ENCODE assay signal across 39 cellular contexts in genomic region chrX:99348256-99348655, GRCh38.
"Had no signal": no experiment of that assay in that cellular context is flagged by ENCODE, and none has a peak within 500 bp of the region (broad histone marks: within the 10 kb centered on the region; RNA-seq: fewer than 3 reads in every experiment).

No MANE protein-coding gene starts in this region.

- FAIRE-seq: bronchial epithelial cell had no signal

- H3K27ac ChIP-seq: adrenal gland, ascending aorta, body of pancreas, brain microvascular endothelial cell, breast epithelium, cardiac muscle cell had no signal

- DNase-seq: activated effector memory CD4-positive, alpha-beta T cell treated with anti-CD3 and anti-CD28 coated beads, Interleukin-2, amount 50 U/mL, for 16 hours; activated effector memory CD4-positive, alpha-beta T cell treated with Interleukin-2 at 50 U/mL for 16 hours; activated gamma-delta T cell; activated gamma-delta T cell treated with Interleukin-2 at 50 U/mL for 16 hours; activated naive CD4-positive, alpha-beta T cell; activated naive CD4-positive, alpha-beta T cell treated with anti-CD3 and anti-CD28 coated beads for 36 hours; activated naive CD4-positive, alpha-beta T cell treated with anti-CD3 and anti-CD28 coated beads, Interleukin-2, amount 10 ng/mL, durations not matched to agents 7 days and 5 days; activated naive CD4-positive, alpha-beta T cell treated with anti-CD3 and anti-CD28 coated beads, Interleukin-2, amount 50 U/mL, for 16 hours; activated naive CD4-positive, alpha-beta T cell treated with Interleukin-2 at 50 U/mL for 16 hours; activated naive CD8-positive, alpha-beta T cell treated with anti-CD3 and anti-CD28 coated beads for 36 hours; activated naive CD8-positive, alpha-beta T cell treated with anti-CD3 and anti-CD28 coated beads, Interleukin-2, amount 10 ng/mL, durations not matched to agents 7 days and 5 days; activated naive CD8-positive, alpha-beta T cell treated with anti-CD3 and anti-CD28 coated beads, Interleukin-2, amount 50 U/mL, for 24 hours; activated T-cell treated with anti-CD3 and anti-CD28 coated beads for 4 hours; activated T-cell treated with anti-CD3 and anti-CD28 coated beads, Interleukin-2, amount 50 U/mL, for 1 hour; activated T-cell treated with anti-CD3 and anti-CD28 coated beads, Interleukin-2, amount 50 U/mL, for 24 hours; activated T-cell treated with anti-CD3 and anti-CD28 coated beads, Interleukin-2, amount 50 U/mL, for 4 hours; activated T-cell treated with anti-CD3 and anti-CD28 coated beads, Interleukin-2, amount 50 U/mL, for 48 hours; activated T-cell treated with anti-CD3 and anti-CD28 coated beads, Interleukin-2, amount 50 U/mL, for 72 hours; adrenal gland; amniotic stem cell; amygdala; aorta; body of pancreas; brain microvascular endothelial cell; caudate nucleus; central memory CD4-positive, alpha-beta T cell; cerebellar nuclear complex had no signal

- H3K4me3 Mint-ChIP-seq: activated naive CD4-positive, alpha-beta T cell treated with anti-CD3 and anti-CD28 coated beads for 36 hours; activated naive CD4-positive, alpha-beta T cell treated with anti-CD3 and anti-CD28 coated beads, Interleukin-2, amount 10 ng/mL, durations not matched to agents 7 days and 5 days; activated naive CD4-positive, alpha-beta T cell treated with anti-CD3 and anti-CD28 coated beads, Interleukin-2, amount 50 U/mL, for 24 hours; activated naive CD8-positive, alpha-beta T cell; activated naive CD8-positive, alpha-beta T cell treated with anti-CD3 and anti-CD28 coated beads for 36 hours; activated naive CD8-positive, alpha-beta T cell treated with anti-CD3 and anti-CD28 coated beads, Interleukin-2, amount 10 ng/mL, durations not matched to agents 7 days and 5 days; activated naive CD8-positive, alpha-beta T cell treated with anti-CD3 and anti-CD28 coated beads, Interleukin-2, amount 50 U/mL, for 24 hours; activated T-cell treated with anti-CD3 and anti-CD28 coated beads, Interleukin-2, amount 50 U/mL, for 24 hours; activated T-cell treated with anti-CD3 and anti-CD28 coated beads, Interleukin-2, amount 50 U/mL, for 4 hours; activated T-cell treated with anti-CD3 and anti-CD28 coated beads, Interleukin-2, amount 50 U/mL, for 72 hours; activated T-helper 1 cell treated with anti-CD3 and anti-CD28 coated beads, Interleukin-12 subunit alpha, Interleukin-12 subunit beta, Interleukin-2, Interleukin-4 antibody, amounts not matched to agents 30 ng/mL and 10 ng/mL and 1 ng/mL, durations not matched to agents 14 hours and 24 hours and 36 hours; activated T-helper 17 cell treated with anti-CD3 and anti-CD28 coated beads, Interleukin-2, amount 50 U/mL, for 72 hours; brain; central memory CD8-positive, alpha-beta T cell had no signal

- H3K9me3 Mint-ChIP-seq: activated naive CD4-positive, alpha-beta T cell treated with anti-CD3 and anti-CD28 coated beads for 36 hours; activated naive CD4-positive, alpha-beta T cell treated with anti-CD3 and anti-CD28 coated beads, Interleukin-2, amount 50 U/mL, for 24 hours; activated naive CD8-positive, alpha-beta T cell treated with anti-CD3 and anti-CD28 coated beads for 36 hours had no signal

- H3K4me1 Mint-ChIP-seq: activated naive CD4-positive, alpha-beta T cell treated with anti-CD3 and anti-CD28 coated beads, Interleukin-2, amount 10 ng/mL, durations not matched to agents 7 days and 5 days; activated naive CD4-positive, alpha-beta T cell treated with anti-CD3 and anti-CD28 coated beads, Interleukin-2, amount 50 U/mL, for 24 hours; activated naive CD8-positive, alpha-beta T cell treated with anti-CD3 and anti-CD28 coated beads for 36 hours; activated naive CD8-positive, alpha-beta T cell treated with anti-CD3 and anti-CD28 coated beads, Interleukin-2, amount 10 ng/mL, durations not matched to agents 7 days and 5 days; activated naive CD8-positive, alpha-beta T cell treated with anti-CD3 and anti-CD28 coated beads, Interleukin-2, amount 50 U/mL, for 24 hours; activated T-helper 17 cell treated with anti-CD3 and anti-CD28 coated beads, Interleukin-2, amount 50 U/mL, for 72 hours; brain; central memory CD8-positive, alpha-beta T cell had no signal

- H3K4me3 ChIP-seq: adrenal gland, ascending aorta, body of pancreas, breast epithelium, cardiac muscle cell had no signal

- H3K27me3 Mint-ChIP-seq: activated naive CD4-positive, alpha-beta T cell treated with anti-CD3 and anti-CD28 coated beads, Interleukin-2, amount 10 ng/mL, durations not matched to agents 7 days and 5 days; activated naive CD4-positive, alpha-beta T cell treated with anti-CD3 and anti-CD28 coated beads, Interleukin-2, amount 50 U/mL, for 24 hours; activated naive CD8-positive, alpha-beta T cell; activated naive CD8-positive, alpha-beta T cell treated with anti-CD3 and anti-CD28 coated beads for 36 hours; activated naive CD8-positive, alpha-beta T cell treated with anti-CD3 and anti-CD28 coated beads, Interleukin-2, amount 10 ng/mL, durations not matched to agents 7 days and 5 days; activated naive CD8-positive, alpha-beta T cell treated with anti-CD3 and anti-CD28 coated beads, Interleukin-2, amount 50 U/mL, for 24 hours; activated T-helper 17 cell treated with anti-CD3 and anti-CD28 coated beads, Interleukin-2, amount 50 U/mL, for 72 hours; brain; central memory CD8-positive, alpha-beta T cell had no signal

- H3K4me1 ChIP-seq: adrenal gland, ascending aorta, body of pancreas, breast epithelium had no signal

- H3K27ac Mint-ChIP-seq: activated naive CD4-positive, alpha-beta T cell treated with anti-CD3 and anti-CD28 coated beads for 36 hours; activated naive CD4-positive, alpha-beta T cell treated with anti-CD3 and anti-CD28 coated beads, Interleukin-2, amount 10 ng/mL, durations not matched to agents 7 days and 5 days; activated naive CD4-positive, alpha-beta T cell treated with anti-CD3 and anti-CD28 coated beads, Interleukin-2, amount 50 U/mL, for 24 hours; activated naive CD4-positive, alpha-beta T cell treated with anti-CD3 and anti-CD28 coated beads, Interleukin-2, amount 50 U/mL, for 72 hours; activated naive CD8-positive, alpha-beta T cell; activated naive CD8-positive, alpha-beta T cell treated with anti-CD3 and anti-CD28 coated beads for 36 hours; activated naive CD8-positive, alpha-beta T cell treated with anti-CD3 and anti-CD28 coated beads, Interleukin-2, amount 10 ng/mL, durations not matched to agents 7 days and 5 days; activated naive CD8-positive, alpha-beta T cell treated with anti-CD3 and anti-CD28 coated beads, Interleukin-2, amount 50 U/mL, for 24 hours; activated T-cell treated with anti-CD3 and anti-CD28 coated beads, Interleukin-2, amount 50 U/mL, for 24 hours; activated T-cell treated with anti-CD3 and anti-CD28 coated beads, Interleukin-2, amount 50 U/mL, for 72 hours; activated T-helper 1 cell treated with anti-CD3 and anti-CD28 coated beads, Interleukin-12 subunit alpha, Interleukin-12 subunit beta, Interleukin-2, Interleukin-4 antibody, amounts not matched to agents 30 ng/mL and 10 ng/mL and 1 ng/mL, durations not matched to agents 14 hours and 24 hours and 36 hours; activated T-helper 17 cell treated with anti-CD3 and anti-CD28 coated beads, Interleukin-2, amount 50 U/mL, for 72 hours; activated T-helper 2 cell treated with anti-CD3 and anti-CD28 coated beads, Interferon-gamma antibody, Interleukin-2, Interleukin-4, amounts not matched to agents 10 μg/mL and 5 μg/mL and 100 μg/mL, durations not matched to agents 14 hours and 24 hours and 36 hours; brain had no signal

- H3K9me3 ChIP-seq: adrenal gland, ascending aorta, body of pancreas had no signal

- H3K27me3 ChIP-seq: ascending aorta, body of pancreas, brain microvascular endothelial cell, cardiac muscle cell had no signal

- ATAC-seq: activated naive CD4-positive, alpha-beta T cell treated with anti-CD3 and anti-CD28 coated beads, Interleukin-2, amount 50 U/mL, for 72 hours; activated naive CD8-positive, alpha-beta T cell treated with anti-CD3 and anti-CD28 coated beads, Interleukin-2, amount 50 U/mL, for 24 hours; activated T-cell treated with anti-CD3 and anti-CD28 coated beads, Interleukin-2, amount 50 U/mL, for 4 hours; activated T-cell treated with anti-CD3 and anti-CD28 coated beads, Interleukin-2, amount 50 U/mL, for 72 hours; activated T-helper 17 cell treated with anti-CD3 and anti-CD28 coated beads, Interleukin-2, amount 50 U/mL, for 72 hours; body of pancreas had no signal

- H3K36me3 ChIP-seq: adrenal gland, ascending aorta, brain microvascular endothelial cell, breast epithelium, cardiac muscle cell had no signal

- H3K36me3 Mint-ChIP-seq: activated naive CD4-positive, alpha-beta T cell treated with anti-CD3 and anti-CD28 coated beads, Interleukin-2, amount 10 ng/mL, durations not matched to agents 7 days and 5 days; activated naive CD4-positive, alpha-beta T cell treated with anti-CD3 and anti-CD28 coated beads, Interleukin-2, amount 50 U/mL, for 24 hours; activated naive CD8-positive, alpha-beta T cell; activated naive CD8-positive, alpha-beta T cell treated with anti-CD3 and anti-CD28 coated beads for 36 hours; activated naive CD8-positive, alpha-beta T cell treated with anti-CD3 and anti-CD28 coated beads, Interleukin-2, amount 10 ng/mL, durations not matched to agents 7 days and 5 days; brain had no signal
